27 cellular contexts compared by ENCODE assay signal in genomic region chr11:8365542-8365941, GRCh38.
DNase-seq lines count a peak whose midpoint lies in the region; ATAC-seq, FAIRE-seq and TF ChIP-seq lines count a peak whose summit lies in the region.
"Had no signal": no experiment of that assay in that cellular context is flagged by ENCODE, and none has a peak within 500 bp of the region (broad histone marks: within the 10 kb centered on the region; RNA-seq: fewer than 3 reads in every experiment).

No MANE protein-coding gene starts in this region.

- H3K27ac Mint-ChIP-seq in WTC11 = no peak overlapping the region
- H3K27ac Mint-ChIP-seq in stimulated activated naive CD8-positive, alpha-beta T cell treated with anti-CD3 and anti-CD28 coated beads, Interleukin-15, amount 100 ng/mL, for 72 hours = peak overlapping the region in 1 of 2 donors; percentile 11
- no peak overlapping the region for H3K27ac Mint-ChIP-seq in T-helper 2 cell treated with Interferon-gamma antibody and Interleukin-4, amounts not matched to agents 5 μg/mL and 100 μg/mL, for 36 hours
- H3K27ac Mint-ChIP-seq: dendritic cell treated with granulocyte-macrophage colony-stimulating factor and Interleukin-4, amounts not matched to agents 40 ng/mL and 50 ng/mL, for 4 days; progenitor cell of endocrine pancreas; stimulated activated naive B cell treated with anti-CD40 and anti-IgM and Interleukin-4, amounts not matched to agents 10 μg/mL and 1 μg/mL and 100 μg/mL, for 72 hours; T-helper 1 cell treated with Interleukin-12 subunit alpha and Interleukin-12 subunit beta and Interleukin-4 antibody, amounts not matched to agents 30 μg/mL and 1 μg/mL, for 36 hours had no signal

- no peaks in the 10 kb centered on the region for H3K36me3 Mint-ChIP-seq in WTC11
- H3K36me3 Mint-ChIP-seq in T-helper 2 cell treated with Interferon-gamma antibody and Interleukin-4, amounts not matched to agents 5 μg/mL and 100 μg/mL, for 36 hours (ENCODE audit: low read depth) = no peaks in the 10 kb centered on the region
- H3K36me3 Mint-ChIP-seq: stimulated activated naive B cell treated with anti-CD40 and anti-IgM and Interleukin-4, amounts not matched to agents 10 μg/mL and 1 μg/mL and 100 μg/mL, for 72 hours had no signal

- 0 out of 2 replicates have a peak, but pooled peaks cover under 1% of the 10 kb centered on the region for H3K27me3 Mint-ChIP-seq in WTC11 (ENCODE audit: low read depth)
- no peaks in the 10 kb centered on the region for H3K27me3 Mint-ChIP-seq in stimulated activated naive CD8-positive, alpha-beta T cell treated with anti-CD3 and anti-CD28 coated beads, Interleukin-15, amount 100 ng/mL, for 72 hours
- no peaks in the 10 kb centered on the region for H3K27me3 Mint-ChIP-seq in T-helper 2 cell treated with Interferon-gamma antibody and Interleukin-4, amounts not matched to agents 5 μg/mL and 100 μg/mL, for 36 hours (ENCODE audit: low read depth)
- H3K27me3 Mint-ChIP-seq: dendritic cell treated with granulocyte-macrophage colony-stimulating factor and Interleukin-4, amounts not matched to agents 40 ng/mL and 50 ng/mL, for 4 days; progenitor cell of endocrine pancreas had no signal

- intact Hi-C loops in HepG2 (cut with micrococcal nuclease; ENCODE audit: unreplicated experiment) (no loop called here), right lobe of liver (cut with DNase I) (no loop called here), upper lobe of right lung (cut with DNase I) (no loop called here)

- H3K9me2 ChIP-seq in Karpas-422 (replicated peaks; ENCODE audit: insufficient read depth, low read length) = no peaks in the 10 kb centered on the region

- H3K4me2 ChIP-seq in HepG2 (ENCODE audit: low read depth, low read length) = no peak overlapping the region
- no peak overlapping the region for H3K4me2 ChIP-seq in Karpas-422 (ENCODE audit: low read depth, low read length, poor library complexity, severe bottlenecking)

- in situ Hi-C loops in HepG2 (cut with HindIII; ENCODE audit: extremely low pct_ligation_motif_present, low pct_unique_long_range_greater_than_20kb) = no loop called here

- DNase-seq in HepG2 (ENCODE audit: low spot score) (no peak), right lobe of liver (no peak), Karpas-422 (peak; percentile 67), WTC11 (ENCODE audit: low spot score) (peak; percentile 64), upper lobe of right lung (peak; percentile 57), DMS79 treated with DMSO at 0.1 percent for 48 hours (lab: John Stamatoyannopoulos, UW) (no peak)
- DNase-seq in stimulated activated naive CD8-positive, alpha-beta T cell treated with anti-CD3 and anti-CD28 coated beads, Interleukin-15, amount 100 ng/mL, for 72 hours = no peak
- no peak for DNase-seq in T-helper 2 cell treated with Interferon-gamma antibody and Interleukin-4, amounts not matched to agents 5 μg/mL and 100 μg/mL, for 36 hours (ENCODE audit: low spot score)
- DNase-seq: ACHN; activated CD4-positive, alpha-beta T cell treated with anti-CD3 and anti-CD28 coated beads, Interleukin-2, amount 50 U/mL, for 1 hour; activated gamma-delta T cell; C1 segment of cervical spinal cord; head of caudate nucleus; KG1; NCI-H1092; NCI-H2029 treated with DMSO at 0.1 percent for 48 hours; NCI-H446; stimulated activated CD4-positive, alpha-beta T cell treated with anti-CD3 and anti-CD28 coated beads, Interleukin-2, amount 100 ng/mL, for 24 hours; stimulated activated naive B cell treated with anti-CD40 and anti-IgM and Interleukin-4, amounts not matched to agents 10 μg/mL and 1 μg/mL and 100 μg/mL, for 72 hours had no signal

- H3K4me3 ChIP-seq in HepG2 (replicated peaks in 1 of 3; ENCODE audit: insufficient read depth in 1 of 3, low read depth in 2 of 3, low read length in 3 of 3) = no peak overlapping the region
- no peak overlapping the region for H3K4me3 ChIP-seq in right lobe of liver
- H3K4me3 ChIP-seq in Karpas-422 (ENCODE audit: low read length) = no peak overlapping the region
- H3K4me3 ChIP-seq in upper lobe of right lung = no peak overlapping the region
- H3K4me3 ChIP-seq: cardiac muscle cell, left lung, SJCRH30, thoracic aorta had no signal

- peak; percentile 35 for TF ChIP-seq CTCF in HepG2 (CRISPR knock-in tag; IDR thresholded peaks at IDR 0.05)
- no peak for TF ChIP-seq CTCF in right lobe of liver (IDR thresholded peaks at IDR 0.05)
- no peak for TF ChIP-seq CTCF in WTC11 (IDR thresholded peaks at IDR 0.05)
- no peak for TF ChIP-seq CTCF in upper lobe of right lung (IDR thresholded peaks at IDR 0.05)

- WGBS in HepG2 (ENCODE audit: low lambda C conversion rate) = 35% methylated on average over 6 of the region's 8 CpGs
- 53% methylated on average over 8 of the region's 8 CpGs for WGBS in right lobe of liver (ENCODE audit: insufficient coverage, low coverage, low lambda C conversion rate, missing lambda C conversion rate)

- H3K9me3 ChIP-seq in HepG2 (ENCODE audit: low read length) = no peaks in the 10 kb centered on the region
- H3K9me3 ChIP-seq in right lobe of liver = no peaks in the 10 kb centered on the region
- H3K9me3 ChIP-seq in Karpas-422 (ENCODE audit: low read length) = no peaks in the 10 kb centered on the region
- no peaks in the 10 kb centered on the region for H3K9me3 ChIP-seq in upper lobe of right lung
- H3K9me3 ChIP-seq: left lung, SJCRH30, thoracic aorta had no signal

- no peak overlapping the region for H3K27ac ChIP-seq in HepG2 (ENCODE audit: extremely low read length, insufficient read depth, low read length)
- H3K27ac ChIP-seq in right lobe of liver = no peak overlapping the region
- no peak overlapping the region for H3K27ac ChIP-seq in Karpas-422 (ENCODE audit: low read length)
- H3K27ac ChIP-seq in upper lobe of right lung = no peak overlapping the region
- H3K27ac ChIP-seq: cardiac muscle cell, left lung, SJCRH30, thoracic aorta had no signal

- H2AFZ ChIP-seq in HepG2 (ENCODE audit: low read length) (no peak overlapping the region), Karpas-422 (ENCODE audit: low read length) (no peak overlapping the region)

- TF ChIP-seq POLR2A in HepG2 (IDR thresholded peaks at IDR 0.05; ENCODE audit: insufficient read depth in 1 of 2, low read depth in 2 of 2, low read length in 2 of 2) (no peak), right lobe of liver (IDR thresholded peaks at IDR 0.05) (no peak)

- H3K9ac ChIP-seq in HepG2 (ENCODE audit: insufficient read depth, low read depth, low read length) (no peak overlapping the region), Karpas-422 (ENCODE audit: low read length) (no peak overlapping the region)

- no peaks in the 10 kb centered on the region for H3K9me3 Mint-ChIP-seq in WTC11
- H3K9me3 Mint-ChIP-seq in stimulated activated naive CD8-positive, alpha-beta T cell treated with anti-CD3 and anti-CD28 coated beads, Interleukin-15, amount 100 ng/mL, for 72 hours = no peaks in the 10 kb centered on the region
- no peaks in the 10 kb centered on the region for H3K9me3 Mint-ChIP-seq in T-helper 2 cell treated with Interferon-gamma antibody and Interleukin-4, amounts not matched to agents 5 μg/mL and 100 μg/mL, for 36 hours
- H3K9me3 Mint-ChIP-seq: dendritic cell treated with granulocyte-macrophage colony-stimulating factor and Interleukin-4, amounts not matched to agents 40 ng/mL and 50 ng/mL, for 4 days; neural crest cell; stimulated activated naive B cell treated with anti-CD40 and anti-IgM and Interleukin-4, amounts not matched to agents 10 μg/mL and 1 μg/mL and 100 μg/mL, for 72 hours; T-helper 1 cell treated with Interleukin-12 subunit alpha and Interleukin-12 subunit beta and Interleukin-4 antibody, amounts not matched to agents 30 μg/mL and 1 μg/mL, for 36 hours had no signal

- H3K4me3 Mint-ChIP-seq in WTC11 = no peak overlapping the region
- H3K4me3 Mint-ChIP-seq in stimulated activated naive CD8-positive, alpha-beta T cell treated with anti-CD3 and anti-CD28 coated beads, Interleukin-15, amount 100 ng/mL, for 72 hours = no peak overlapping the region
- H3K4me3 Mint-ChIP-seq in T-helper 2 cell treated with Interferon-gamma antibody and Interleukin-4, amounts not matched to agents 5 μg/mL and 100 μg/mL, for 36 hours = no peak overlapping the region
- H3K4me3 Mint-ChIP-seq: dendritic cell treated with granulocyte-macrophage colony-stimulating factor and Interleukin-4, amounts not matched to agents 40 ng/mL and 50 ng/mL, for 4 days; neural crest cell; stimulated activated naive B cell treated with anti-CD40 and anti-IgM and Interleukin-4, amounts not matched to agents 10 μg/mL and 1 μg/mL and 100 μg/mL, for 72 hours; T-helper 1 cell treated with Interleukin-12 subunit alpha and Interleukin-12 subunit beta and Interleukin-4 antibody, amounts not matched to agents 30 μg/mL and 1 μg/mL, for 36 hours had no signal

- H3K4me1 Mint-ChIP-seq in WTC11 = no peaks in the 10 kb centered on the region
- no peaks in the 10 kb centered on the region for H3K4me1 Mint-ChIP-seq in stimulated activated naive CD8-positive, alpha-beta T cell treated with anti-CD3 and anti-CD28 coated beads, Interleukin-15, amount 100 ng/mL, for 72 hours
- H3K4me1 Mint-ChIP-seq in T-helper 2 cell treated with Interferon-gamma antibody and Interleukin-4, amounts not matched to agents 5 μg/mL and 100 μg/mL, for 36 hours (ENCODE audit: low read depth) = no peaks in the 10 kb centered on the region
- H3K4me1 Mint-ChIP-seq: neural crest cell had no signal

- TF ChIP-seq EP300 in HepG2 (IDR thresholded peaks at IDR 0.05; ENCODE audit: low read depth in 2 of 2, low read length in 2 of 2) (no peak), HepG2 (CRISPR knock-in tag; IDR thresholded peaks at IDR 0.05; ENCODE audit: borderline replicate concordance) (no peak)

- FAIRE-seq in HepG2 (lab: Jason Lieb, UNC) = no peak

- peaks cover 1 to 3% of the 10 kb centered on the region in 2 experiments; a peak in 1 of 5 replicates for H3K27me3 ChIP-seq in HepG2 (ENCODE audit: control insufficient read depth in 1 of 2, insufficient read depth in 2 of 2, low read length in 2 of 2)
- H3K27me3 ChIP-seq in right lobe of liver = no peaks in the 10 kb centered on the region
- no peaks in the 10 kb centered on the region for H3K27me3 ChIP-seq in Karpas-422 (ENCODE audit: low read length)
- no peaks in the 10 kb centered on the region for H3K27me3 ChIP-seq in upper lobe of right lung
- H3K27me3 ChIP-seq: cardiac muscle cell, left lung, SJCRH30 had no signal

- POLR2A ChIA-PET in HepG2 (lab: Yijun Ruan, JAX) (no interaction called here), WTC11 (lab: Charles Lee) (no interaction called here)

- BruUV-seq in HepG2 (replicated peaks; lab: Mats Ljungman, UMichigan) = no TSS peak

- no peak for TF ChIP-seq RAD21 in HepG2 (CRISPR knock-in tag; IDR thresholded peaks at IDR 0.05)

- H3K4me1 ChIP-seq in HepG2 (ENCODE audit: insufficient read depth, low read length) (no peaks in the 10 kb centered on the region), right lobe of liver (no peaks in the 10 kb centered on the region), Karpas-422 (ENCODE audit: low read length) (no peaks in the 10 kb centered on the region), upper lobe of right lung (no peaks in the 10 kb centered on the region)
- H3K4me1 ChIP-seq: left lung had no signal

- ATAC-seq in HepG2 (peak; percentile 50), right lobe of liver (no peak), WTC11 (peak; percentile 82), upper lobe of right lung (no peak)
- no peak for ATAC-seq in stimulated activated naive CD8-positive, alpha-beta T cell treated with anti-CD3 and anti-CD28 coated beads, Interleukin-15, amount 100 ng/mL, for 72 hours
- ATAC-seq: left lung; stimulated activated naive B cell treated with anti-CD40 and anti-IgM and Interleukin-4, amounts not matched to agents 10 μg/mL and 1 μg/mL and 100 μg/mL, for 72 hours had no signal

- H3K79me2 ChIP-seq in HepG2 (ENCODE audit: insufficient read depth, low read length) (no peaks in the 10 kb centered on the region), Karpas-422 (ENCODE audit: low read length) (no peaks in the 10 kb centered on the region)

- H4K20me1 ChIP-seq in HepG2 (ENCODE audit: insufficient read depth, low read length) (no peaks in the 10 kb centered on the region), Karpas-422 (ENCODE audit: insufficient read depth, low read depth, low read length) (no peaks in the 10 kb centered on the region)

- H3K36me3 ChIP-seq in HepG2 (replicated peaks in 1 of 2; ENCODE audit: control insufficient read depth in 1 of 2, insufficient read depth in 2 of 2, low read length in 2 of 2) = no peaks in the 10 kb centered on the region
- H3K36me3 ChIP-seq in right lobe of liver = no peaks in the 10 kb centered on the region
- no peaks in the 10 kb centered on the region for H3K36me3 ChIP-seq in Karpas-422 (ENCODE audit: insufficient read depth, low read length)
- no peaks in the 10 kb centered on the region for H3K36me3 ChIP-seq in upper lobe of right lung
- H3K36me3 ChIP-seq: cardiac muscle cell, left lung, SJCRH30, thoracic aorta had no signal

- CTCF ChIA-PET in HepG2 (lab: Yijun Ruan, JAX; ENCODE audit: low intra/inter-chr PET ratio, low total read pairs) (no interaction called here), WTC11 (lab: Charles Lee) (interaction anchor here (0.7 to 1.6 kb wide), 18 partner anchors 9 to 594 kb away, joined by 3 to 10 read pairs (median 4); partner anchors contain the start of gene LMO1)

Comparison
In these comparisons a context has a peak if more than half of its experiments do, and no peak if none do; other contexts are left out.
1. ATAC-seq: peak in HepG2 (single experiment) and WTC11 (single experiment); none in right lobe of liver (0 of 4), upper lobe of right lung (single experiment) and stimulated activated naive CD8-positive, alpha-beta T cell treated with anti-CD3 and anti-CD28 coated beads, Interleukin-15, amount 100 ng/mL, for 72 hours (single experiment).
2. DNase-seq: peak in Karpas-422 (single experiment), WTC11 (single experiment) and upper lobe of right lung (single experiment); none in HepG2 (single experiment), right lobe of liver (0 of 3), stimulated activated naive CD8-positive, alpha-beta T cell treated with anti-CD3 and anti-CD28 coated beads, Interleukin-15, amount 100 ng/mL, for 72 hours (0 of 2), T-helper 2 cell treated with Interferon-gamma antibody and Interleukin-4, amounts not matched to agents 5 μg/mL and 100 μg/mL, for 36 hours (single experiment) and DMS79 treated with DMSO at 0.1 percent for 48 hours (single experiment).
3. Of the 50 proteins assayed by ChIP-seq in both HepG2 and WTC11: peak only in HepG2: CTCF; only in WTC11: none; in both: none; in neither: 49.